19 cellular contexts compared by ENCODE assay signal in the genomic region with DNA sequence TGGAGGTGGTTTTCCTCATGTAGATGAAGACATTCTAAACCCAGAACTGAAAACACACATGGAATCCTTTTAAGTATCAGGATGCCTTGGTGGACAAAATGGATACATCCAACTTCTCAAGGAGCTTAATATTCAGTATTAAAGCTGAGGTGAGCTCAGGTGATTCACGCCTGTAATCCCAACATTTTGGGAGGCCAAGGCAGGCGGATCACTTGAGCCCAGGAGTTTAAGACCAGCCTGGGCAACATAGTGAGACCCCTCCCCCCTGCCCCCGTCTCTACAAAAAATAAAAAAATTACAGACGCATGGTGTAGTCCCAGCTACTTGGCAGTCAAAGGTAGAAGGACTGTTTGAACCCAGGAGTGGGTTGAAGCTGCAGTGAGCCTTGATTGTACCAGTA. TPM values are rescaled to one million over a fixed set of nuclear protein-coding genes. Genes with fewer than 3 reads are reported as not detected.
A peak's percentile ranks its signal among the peaks of the same experiment; 100 is the strongest.
DNase-seq lines count a peak whose midpoint lies in the region; ATAC-seq and TF ChIP-seq lines count a peak whose summit lies in the region.
"Had no signal": no experiment of that assay in that cellular context is flagged by ENCODE, and none has a peak within 500 bp of the region (broad histone marks: within the 10 kb centered on the region; RNA-seq: fewer than 3 reads in every experiment).

No MANE protein-coding gene starts in this region.

- no peak for TF ChIP-seq EP300 in ovary (IDR thresholded peaks at IDR 0.05)

- H3K4me1 ChIP-seq in Caco-2, result 0 out of 2 replicates have a peak, but pooled peaks cover 6% of the 10 kb centered on the region
- peaks cover 21% of the 10 kb centered on the region for H3K4me1 ChIP-seq in iPS-18a (ENCODE audit: control insufficient read depth, low read depth, low read length)
- H3K4me1 ChIP-seq in neuronal stem cell (ENCODE audit: control insufficient read depth in 2 of 2, insufficient read depth in 1 of 2, low read depth in 1 of 2, low read length in 2 of 2), result peaks cover 0 to 4% of the 10 kb centered on the region in 2 donors
- H3K4me1 ChIP-seq in ovary (ENCODE audit: insufficient read depth), result no peaks in the 10 kb centered on the region
- no peaks in the 10 kb centered on the region for H3K4me1 ChIP-seq in left lung
- H3K4me1 ChIP-seq: BLaER1 had no signal

- DNase-seq in Caco-2 (no peak), caudate nucleus (lab: John Stamatoyannopoulos, UW) (no peak), neuronal stem cell (ENCODE audit: low spot score) (no peak), LoVo (ENCODE audit: low spot score) (no peak), ovary (no peak), left lung (no peak)
- DNase-seq: 8988T; CD8-positive, alpha-beta memory T cell; DMS 273 treated with DMSO at 0.1 percent for 48 hours; GOT3; MM.1S; NCI-H1105 treated with DMSO at 0.1 percent for 48 hours; NCI-H187 had no signal

- H2BK15ac ChIP-seq in neuronal stem cell (ENCODE audit: low read length), result no peak overlapping the region

- H3K14ac ChIP-seq in neuronal stem cell (ENCODE audit: low read length), result no peak overlapping the region

- H2BK12ac ChIP-seq in neuronal stem cell (ENCODE audit: low read length), result no peak overlapping the region

- H3K79me1 ChIP-seq in neuronal stem cell (ENCODE audit: low read depth, low read length), result no peaks in the 10 kb centered on the region

- H3K9me3 Mint-ChIP-seq in Caco-2 (ENCODE audit: unreplicated experiment), result peaks cover 25% of the 10 kb centered on the region

- intact Hi-C loops in Caco-2 (cut with micrococcal nuclease; ENCODE audit: unreplicated experiment), result loop anchor here (10.0 kb wide), 1 partner anchor 84 kb away; no protein-coding TSS in a partner anchor
- intact Hi-C loops in ovary (cut with DNase I), result no loop called here
- intact Hi-C loops in left lung (cut with DNase I), result no loop called here

- peak overlapping the region; percentile 30 for H3K27ac Mint-ChIP-seq in Caco-2 (ENCODE audit: unreplicated experiment)
- H3K27ac Mint-ChIP-seq: CD8-positive, alpha-beta memory T cell had no signal

- no peak overlapping the region for H3K4ac ChIP-seq in neuronal stem cell (ENCODE audit: low read length)

- H3K4me3 Mint-ChIP-seq in Caco-2 (ENCODE audit: unreplicated experiment), result no peak overlapping the region
- H3K4me3 Mint-ChIP-seq: CD8-positive, alpha-beta memory T cell had no signal

- no peak overlapping the region for H2AK5ac ChIP-seq in neuronal stem cell (ENCODE audit: low read depth, low read length)

- no peak for TF ChIP-seq POLR2A in ovary (IDR thresholded peaks at IDR 0.05)

- H2AFZ ChIP-seq in neuronal stem cell (ENCODE audit: low read length), result peak overlapping the region; percentile 68

- no TSS peak for BruUV-seq in Caco-2 (replicated peaks; lab: Mats Ljungman, UMichigan)

- H3K27ac ChIP-seq in caudate nucleus (ENCODE audit: low read depth, low read length) (peak overlapping the region; percentile 79), iPS-18a (ENCODE audit: low read length) (peak overlapping the region; percentile 25), neuronal stem cell (replicated peaks; ENCODE audit: low read length) (peak overlapping the region; percentile 52), ovary (no peak overlapping the region), left lung (no peak overlapping the region)
- H3K27ac ChIP-seq: BLaER1, HL-60, KMS-11 had no signal

- H3K36me3 Mint-ChIP-seq in Caco-2 (ENCODE audit: insufficient read depth, unreplicated experiment), result peaks cover 14% of the 10 kb centered on the region

- H3K9ac ChIP-seq in iPS-18a (ENCODE audit: low read length) (peak overlapping the region; percentile 37), neuronal stem cell (ENCODE audit: low read depth, low read length, poor library complexity) (no peak overlapping the region)
- H3K9ac ChIP-seq: BLaER1, KMS-11 had no signal

- peaks cover 26% of the 10 kb centered on the region for H3K9me3 ChIP-seq in Caco-2
- peaks cover 6% of the 10 kb centered on the region for H3K9me3 ChIP-seq in iPS-18a (ENCODE audit: control insufficient read depth, low read depth, low read length)
- peaks cover 5 to 8% of the 10 kb centered on the region in 2 donors for H3K9me3 ChIP-seq in neuronal stem cell (replicated peaks in 1 of 2; ENCODE audit: control insufficient read depth in 2 of 2, insufficient read depth in 1 of 2, low read depth in 1 of 2, low read length in 2 of 2)
- no peaks in the 10 kb centered on the region for H3K9me3 ChIP-seq in ovary
- peaks cover 0 to 9% of the 10 kb centered on the region in 2 donors for H3K9me3 ChIP-seq in left lung

- H3K18ac ChIP-seq in neuronal stem cell (ENCODE audit: low read length), result no peak overlapping the region

- H3K4me3 ChIP-seq in Caco-2 (ENCODE audit: low read depth, low read length) (no peak overlapping the region), iPS-18a (ENCODE audit: low read length) (peak overlapping the region; percentile 36), neuronal stem cell (ENCODE audit: low read length in 2 of 2) (no peak overlapping the region), ovary (no peak overlapping the region), left lung (no peak overlapping the region)
- H3K4me3 ChIP-seq: BLaER1 had no signal

- no peak overlapping the region for H4K91ac ChIP-seq in neuronal stem cell (ENCODE audit: low read depth, low read length, poor library complexity)

- no peak overlapping the region for H2BK5ac ChIP-seq in neuronal stem cell (ENCODE audit: low read length)

- no peak overlapping the region for H4K8ac ChIP-seq in neuronal stem cell (ENCODE audit: low read depth, low read length)

- POLR2A ChIA-PET in Caco-2 (lab: Charles Lee), result interaction anchor here (0.6 kb wide), 2 partner anchors 84 to 130 kb away, joined by 4 to 5 read pairs; no protein-coding TSS in a partner anchor

- H3K27me3 ChIP-seq in Caco-2 (replicated peaks; ENCODE audit: control insufficient read depth, insufficient read depth, low read length) (no peaks in the 10 kb centered on the region), iPS-18a (ENCODE audit: control insufficient read depth, insufficient read depth, low read length) (no peaks in the 10 kb centered on the region), neuronal stem cell (ENCODE audit: control insufficient read depth in 3 of 3, insufficient read depth in 3 of 3, low read depth in 1 of 3, low read length in 3 of 3) (no peaks in the 10 kb centered on the region), ovary (no peaks in the 10 kb centered on the region), left lung (no peaks in the 10 kb centered on the region)
- H3K27me3 ChIP-seq: BLaER1 had no signal

- WGBS in neuronal stem cell (ENCODE audit: extremely low coverage in 2 of 2, insufficient read length in 2 of 2, insufficient replicate concordance in 1 of 2), 2 donors, result no CpG with 5 or more reads among the region's 4 CpGs
- 62 to 69% (median 62%) methylated on average over 4 of the region's 4 CpGs for WGBS in ovary, 3 donors

- no peaks in the 10 kb centered on the region for H3K27me3 Mint-ChIP-seq in Caco-2 (ENCODE audit: insufficient read depth, unreplicated experiment)

- ATAC-seq in GM18867 (IDR thresholded peaks at IDR 0.05; ENCODE audit: unreplicated experiment) (no peak), left lung (no peak)

- no peak overlapping the region for H3K23ac ChIP-seq in neuronal stem cell (ENCODE audit: low read depth, low read length, poor library complexity)

- TF ChIP-seq CTCF in Caco-2 (IDR thresholded peaks at IDR 0.05; ENCODE audit: insufficient read depth in 1 of 2, low read depth in 1 of 2, low read length in 1 of 2, severe bottlenecking in 1 of 2, unreplicated experiment in 1 of 2) (no peak), ovary (IDR thresholded peaks at IDR 0.05) (no peak), left lung (IDR thresholded peaks at IDR 0.05) (no peak)

- H3K36me3 ChIP-seq in Caco-2 (ENCODE audit: control insufficient read depth, insufficient read depth, low read length) (no peaks in the 10 kb centered on the region), iPS-18a (ENCODE audit: control insufficient read depth, low read depth, low read length) (no peaks in the 10 kb centered on the region), neuronal stem cell (replicated peaks in 1 of 2; ENCODE audit: control insufficient read depth in 2 of 2, insufficient read depth in 2 of 2, low read length in 2 of 2) (no peaks in the 10 kb centered on the region), ovary (no peaks in the 10 kb centered on the region), left lung (no peaks in the 10 kb centered on the region)
- H3K36me3 ChIP-seq: BLaER1 had no signal

- peaks cover 12% of the 10 kb centered on the region for H3K4me1 Mint-ChIP-seq in Caco-2 (ENCODE audit: low read depth, unreplicated experiment)
- H3K4me1 Mint-ChIP-seq: CD8-positive, alpha-beta memory T cell had no signal

- H3K4me2 ChIP-seq in neuronal stem cell (ENCODE audit: insufficient read depth, low read length, poor library complexity, severe bottlenecking), result no peak overlapping the region
- H3K4me2 ChIP-seq: BLaER1, KMS-11 had no signal

- CTCF ChIA-PET in Caco-2 (lab: Charles Lee), result interaction anchor here (0.7 to 1.2 kb wide), 2 partner anchors 132 to 140 kb away, joined by 3 read pairs; no protein-coding TSS in a partner anchor

- no peak overlapping the region for H2BK120ac ChIP-seq in neuronal stem cell (ENCODE audit: low read depth, low read length)

RNA-seq across cellular contexts. Expression of a gene that starts 28.8 kb away (rescaled TPM):
- total RNA-seq in Caco-2 (2022) (not detected in 2 replicates), ovary (not detected), left lung (not detected)
- polyA plus RNA-seq in neuronal stem cell (2013, experiment 1 of 2), result not detected
- 0.08 TPM for polyA plus RNA-seq in neuronal stem cell (2013, experiment 2 of 2)
- not detected for polyA plus RNA-seq in ovary
- total RNA-seq: CD8-positive, alpha-beta memory T cell; Daoy had no signal
- polyA plus RNA-seq: CD8-positive, alpha-beta memory T cell had no signal

Comparison
In these comparisons a context has a peak if more than half of its experiments do, and no peak if none do; other contexts are left out.
1. H3K27ac ChIP-seq: peak in caudate nucleus (single experiment), iPS-18a (single experiment) and neuronal stem cell (single experiment); none in ovary (0 of 2) and left lung (0 of 2).